ENCODE assay signal across 16 cellular contexts in the genomic region with DNA sequence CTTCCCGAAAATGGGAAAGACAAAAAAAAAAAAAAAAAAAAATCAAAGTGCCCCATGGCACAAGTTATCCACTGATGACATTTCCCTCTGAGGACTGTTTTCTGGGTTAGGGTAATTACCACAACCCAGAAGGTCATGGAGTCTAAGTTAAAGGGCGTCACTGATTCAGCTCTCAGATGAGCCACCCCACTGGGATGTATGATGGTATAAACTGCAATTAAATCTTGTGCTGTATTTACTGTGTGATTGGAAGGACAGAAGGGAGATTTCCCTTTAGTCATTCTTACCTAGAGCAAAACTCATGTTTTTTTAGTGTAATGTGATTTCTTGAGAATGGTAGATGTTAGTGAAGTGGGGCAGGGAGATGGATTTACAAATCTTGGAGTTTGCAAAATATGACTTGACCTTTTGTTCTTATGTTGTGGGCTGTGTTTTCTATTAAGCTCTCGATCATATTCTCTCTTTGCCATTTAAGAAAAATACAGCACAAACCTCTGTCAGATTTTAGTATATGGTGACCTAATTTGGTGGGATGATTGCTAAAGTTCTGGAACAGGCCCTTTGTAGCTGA.
DNase-seq lines count a peak whose midpoint lies in the region; ATAC-seq, FAIRE-seq and TF ChIP-seq lines count a peak whose summit lies in the region.
"Had no signal": no experiment of that assay in that cellular context is flagged by ENCODE, and none has a peak within 500 bp of the region (broad histone marks: within the 10 kb centered on the region; RNA-seq: fewer than 3 reads in every experiment).

No MANE protein-coding gene starts in this region.

- no peak for TF ChIP-seq POLR2A in sigmoid colon (IDR thresholded peaks at IDR 0.05)

- TF ChIP-seq CTCF in sigmoid colon (IDR thresholded peaks at IDR 0.05), result no peak

- H3K27ac ChIP-seq in ACC112 (ENCODE audit: low read depth, low read length), result peak overlapping the region; percentile 58
- peak overlapping the region; percentile 27 to 80 (median 73) for H3K27ac ChIP-seq in sigmoid colon
- H3K27ac ChIP-seq: SJCRH30 had no signal

- H2AFZ ChIP-seq in ACC112 (ENCODE audit: low read length, unreplicated experiment), result no peak overlapping the region

- no peak overlapping the region for H3K4me3 ChIP-seq in ACC112 (ENCODE audit: low read depth, low read length)
- H3K4me3 ChIP-seq in sigmoid colon, result no peak overlapping the region
- H3K4me3 ChIP-seq: SJCRH30 had no signal

- H3K9me3 ChIP-seq in sigmoid colon, result no peaks in the 10 kb centered on the region
- H3K9me3 ChIP-seq: SJCRH30 had no signal

- no peaks in the 10 kb centered on the region for H3K79me2 ChIP-seq in ACC112 (ENCODE audit: control insufficient read depth, insufficient read depth, low read length, unreplicated experiment)

- DNase-seq in NCI-H146 treated with DMSO at 0.1 percent for 48 hours (lab: John Stamatoyannopoulos, UW; ENCODE audit: unreplicated experiment), result peak; percentile 19
- peak; percentile 70 for DNase-seq in fibroblast of peridontal ligament (ENCODE audit: extremely low read depth)
- no peak for DNase-seq in sigmoid colon
- no peak for DNase-seq in middle frontal gyrus (ENCODE audit: extremely low spot score, low spot score)
- DNase-seq in RPMI8226, result no peak
- no peak for DNase-seq in urothelium cell line (ENCODE audit: low spot score)
- DNase-seq: activated CD4-positive, alpha-beta memory T cell treated with anti-CD3 and anti-CD28 coated beads, Interleukin-2, amount 10 ng/mL, durations not matched to agents 7 days and 5 days; effector memory CD4-positive, alpha-beta T cell; foreskin melanocyte; NCI-H2081 treated with DMSO at 0.1 percent for 48 hours; SJCRH30; stimulated activated CD4-positive, alpha-beta T cell treated with anti-CD3 and anti-CD28 coated beads, Interleukin-4, amount 100 ng/mL, for 4 hours; stimulated activated naive CD4-positive, alpha-beta T cell had no signal

- H3K36me3 ChIP-seq in ACC112 (ENCODE audit: insufficient read depth, low read length), result no peaks in the 10 kb centered on the region
- H3K36me3 ChIP-seq in sigmoid colon, result no peaks in the 10 kb centered on the region
- H3K36me3 ChIP-seq: SJCRH30 had no signal

- WGBS in sigmoid colon, 2 donors, result 72 to 78% methylated on average over 3 of the region's 3 CpGs

- intact Hi-C loops in sigmoid colon (cut with DNase I), result loop anchor here (5.0 kb wide), 2 partner anchors 153 to 243 kb away; partner anchors contain the start of gene PTPRG

- ATAC-seq in HG03342 (IDR thresholded peaks at IDR 0.05; ENCODE audit: unreplicated experiment), result no peak
- ATAC-seq: HCT116 had no signal

- no peak for FAIRE-seq in urothelium cell line (lab: Jason Lieb, UNC)

- H3K27me3 ChIP-seq in ACC112 (ENCODE audit: insufficient read depth, low read length) (no peaks in the 10 kb centered on the region), sigmoid colon (no peaks in the 10 kb centered on the region)
- H3K27me3 ChIP-seq: SJCRH30 had no signal

- TF ChIP-seq EP300 in sigmoid colon (IDR thresholded peaks at IDR 0.05), result no peak

- peaks cover 34% of the 10 kb centered on the region for H3K4me1 ChIP-seq in ACC112 (ENCODE audit: control insufficient read depth, insufficient read depth, low read length, unreplicated experiment)
- H3K4me1 ChIP-seq in sigmoid colon, result peaks cover 0 to 98% (median 87%) of the 10 kb centered on the region in 4 donors

Comparison
In these comparisons a context has a peak if more than half of its experiments do, and no peak if none do; other contexts are left out.
1. DNase-seq: peak in NCI-H146 treated with DMSO at 0.1 percent for 48 hours (single experiment) and fibroblast of peridontal ligament (single experiment); none in sigmoid colon (single experiment), middle frontal gyrus (single experiment), RPMI8226 (single experiment) and urothelium cell line (single experiment).